ENCODE assay signal across 9 cellular contexts in the genomic region with DNA sequence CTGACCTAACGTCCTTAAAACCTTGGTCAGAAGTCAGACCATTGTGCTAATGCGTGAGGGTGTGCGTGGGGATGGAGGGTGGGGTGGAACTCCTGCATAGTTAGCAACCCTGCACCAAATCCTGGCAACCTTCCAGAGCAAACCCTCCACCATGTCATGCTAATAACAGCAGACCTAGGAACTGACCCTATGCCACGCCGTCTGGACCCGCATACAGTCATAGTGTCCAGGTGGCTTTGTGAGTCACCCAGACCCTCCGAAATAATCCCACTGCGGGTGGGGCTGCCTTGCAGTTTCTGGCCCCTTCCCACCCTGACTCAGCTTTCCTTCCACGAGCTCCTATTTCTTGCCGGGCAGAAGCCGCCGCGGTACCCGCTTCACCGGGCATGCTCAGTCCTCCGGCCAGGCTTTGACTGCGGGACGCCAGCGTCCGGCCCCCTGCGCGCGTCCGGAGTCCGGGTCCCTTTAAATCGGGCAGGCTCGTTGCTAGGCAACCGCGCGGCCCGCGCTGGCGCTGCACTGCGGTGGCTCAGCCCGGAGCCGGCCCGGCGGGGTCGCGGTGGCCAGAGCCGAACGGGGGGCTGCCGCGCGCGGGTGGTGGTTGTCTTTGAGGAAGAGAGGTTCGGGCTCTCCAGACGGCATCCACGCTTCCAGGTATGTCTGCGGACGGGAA. TPM values are rescaled to one million over a fixed set of nuclear protein-coding genes. Genes with fewer than 3 reads are reported as not detected.
A peak's percentile ranks its signal among the peaks of the same experiment; 100 is the strongest.
DNase-seq lines count a peak whose midpoint lies in the region; ATAC-seq lines count a peak whose summit lies in the region.
"Had no signal": no experiment of that assay in that cellular context is flagged by ENCODE, and none has a peak within 500 bp of the region (broad histone marks: within the 10 kb centered on the region; RNA-seq: fewer than 3 reads in every experiment).

A gene (plus strand): TSS at position 493 of the 673 bp plus-strand sequence. CDS start 7,619 bp downstream, outside the sequence.

- peak within 1 kb of the TSS in 2 of 8 donors; percentile 1 to 48 for H3K4me3 Mint-ChIP-seq in CD4-positive, alpha-beta memory T cell
- H3K4me3 Mint-ChIP-seq: activated T-cell treated with anti-CD3 and anti-CD28 coated beads, Interleukin-2, amount 50 U/mL, for 4 hours had no signal

- no peaks in the 10 kb centered on the region for H3K27me3 ChIP-seq in CD4-positive, alpha-beta memory T cell (ENCODE audit: insufficient read depth, low read length)

- H3K4me1 ChIP-seq in CD4-positive, alpha-beta memory T cell (ENCODE audit: insufficient read depth, low read length) = no peaks in the 10 kb centered on the region

- no peak within 1 kb of the TSS for H3K27ac ChIP-seq in CD4-positive, alpha-beta memory T cell (ENCODE audit: low read depth, low read length)

- no peak within 1 kb of the TSS for H3K4me3 ChIP-seq in CD4-positive, alpha-beta memory T cell (ENCODE audit: low read length in 2 of 2)

- no peak within 1 kb of the TSS for H3K27ac Mint-ChIP-seq in CD4-positive, alpha-beta memory T cell

- no peaks in the 10 kb centered on the region for H3K36me3 Mint-ChIP-seq in CD4-positive, alpha-beta memory T cell

- H3K36me3 ChIP-seq in CD4-positive, alpha-beta memory T cell (ENCODE audit: insufficient read depth, low read length) = no peaks in the 10 kb centered on the region

- DNase-seq in NCI-H82 (lab: John Stamatoyannopoulos, UW) (peak; percentile 43), NCI-H82 treated with DMSO at 0.1 percent for 48 hours (lab: John Stamatoyannopoulos, UW; ENCODE audit: unreplicated experiment) (no peak), LoVo (ENCODE audit: low spot score) (peak; percentile 25), cerebellar cortex (ENCODE audit: low spot score) (peak; percentile 36), left kidney (ENCODE audit: low read depth, low spot score) (peak; percentile 83), NCI-H2107 (lab: John Stamatoyannopoulos, UW) (no peak)
- peak; percentile 26 for DNase-seq in stimulated activated naive CD8-positive, alpha-beta T cell treated with anti-CD3 and anti-CD28 coated beads, Interleukin-15, Interleukin-2, amounts not matched to agents 100 U/mL and 50 U/mL, for 24 hours
- no peak for DNase-seq in CD4-positive, alpha-beta memory T cell
- DNase-seq: activated T-cell treated with anti-CD3 and anti-CD28 coated beads, Interleukin-2, amount 50 U/mL, for 4 hours had no signal

- CTCF ChIA-PET in CD4-positive, alpha-beta memory T cell (lab: Charles Lee; ENCODE audit: partially characterized antibody) = no interaction called here

- H3K9me3 ChIP-seq in CD4-positive, alpha-beta memory T cell (ENCODE audit: control insufficient read depth in 1 of 2, low read length in 2 of 2) = no peaks in the 10 kb centered on the region

- no peaks in the 10 kb centered on the region for H3K9me3 Mint-ChIP-seq in CD4-positive, alpha-beta memory T cell
- H3K9me3 Mint-ChIP-seq: activated T-cell treated with anti-CD3 and anti-CD28 coated beads, Interleukin-2, amount 50 U/mL, for 4 hours had no signal

- intact Hi-C loops in CD4-positive, alpha-beta memory T cell (cut with micrococcal nuclease) = no loop called here

- ATAC-seq in stimulated activated naive CD8-positive, alpha-beta T cell treated with anti-CD3 and anti-CD28 coated beads, Interleukin-15, Interleukin-2, amounts not matched to agents 100 U/mL and 50 U/mL, for 24 hours = no peak

- H3K27me3 Mint-ChIP-seq in CD4-positive, alpha-beta memory T cell = peaks cover 10 to 11% of the 10 kb centered on the region in 2 donors

- POLR2A ChIA-PET in CD4-positive, alpha-beta memory T cell (lab: Charles Lee; ENCODE audit: partially characterized antibody) = no interaction called here

- H3K4me1 Mint-ChIP-seq in CD4-positive, alpha-beta memory T cell = peaks cover 0 to 5% (median 0%) of the 10 kb centered on the region in 4 donors

RNA-seq across cellular contexts. Expression of the gene that starts here (rescaled TPM):
- not detected for total RNA-seq in CD4-positive, alpha-beta memory T cell
- polyA plus RNA-seq in CD4-positive, alpha-beta memory T cell = not detected
- total RNA-seq: activated T-cell treated with anti-CD3 and anti-CD28 coated beads, Interleukin-2, amount 50 U/mL, for 4 hours had no signal

Comparison
In these comparisons a context has a peak if more than half of its experiments do, and no peak if none do; other contexts are left out.
1. DNase-seq: peak in NCI-H82 (single experiment), LoVo (single experiment), cerebellar cortex (single experiment), left kidney (single experiment) and stimulated activated naive CD8-positive, alpha-beta T cell treated with anti-CD3 and anti-CD28 coated beads, Interleukin-15, Interleukin-2, amounts not matched to agents 100 U/mL and 50 U/mL, for 24 hours (single experiment); none in NCI-H82 treated with DMSO at 0.1 percent for 48 hours (single experiment), CD4-positive, alpha-beta memory T cell (0 of 5) and NCI-H2107 (single experiment).